9 cellular contexts compared by ENCODE assay signal in the genomic region with DNA sequence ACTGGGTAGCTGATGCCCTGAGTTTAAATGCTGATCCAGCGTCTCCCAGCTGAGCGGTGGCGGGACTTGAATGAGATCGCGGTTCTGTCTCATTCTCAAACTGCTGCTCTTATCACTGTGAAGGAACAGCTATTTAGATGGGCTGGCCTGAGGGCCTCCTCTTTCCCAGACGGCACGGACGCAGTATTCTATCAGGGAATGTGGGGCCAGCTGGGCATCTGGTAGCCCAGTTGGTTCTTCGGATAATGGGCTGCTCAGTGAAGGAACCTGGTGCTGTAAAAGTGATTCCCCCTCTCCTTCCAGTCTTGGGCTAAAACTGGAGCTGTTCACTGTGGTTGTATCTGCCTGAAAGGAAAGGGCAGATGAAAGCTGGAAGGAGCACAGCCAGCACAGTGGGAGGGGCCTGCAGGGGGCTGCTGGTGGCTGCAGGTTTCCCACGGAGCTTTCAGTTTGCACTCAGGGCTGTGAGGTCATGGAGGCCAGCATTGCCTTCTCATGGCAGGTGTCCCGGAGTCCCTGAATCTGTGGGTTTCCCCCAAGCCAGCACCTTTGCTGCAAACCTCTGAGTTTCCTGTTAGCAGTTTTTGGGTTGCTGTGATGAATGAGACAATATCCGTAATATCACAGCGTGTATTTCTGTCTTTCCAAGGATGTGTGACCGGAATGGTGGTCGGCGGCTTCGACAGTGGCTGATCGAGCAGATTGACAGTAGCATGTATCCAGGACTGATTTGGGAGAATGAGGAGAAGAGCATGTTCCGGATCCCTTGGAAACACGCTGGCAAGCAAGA. TPM values are rescaled to one million over a fixed set of nuclear protein-coding genes. Genes with fewer than 3 reads are reported as not detected.
A peak's percentile ranks its signal among the peaks of the same experiment; 100 is the strongest.
DNase-seq lines count a peak whose midpoint lies in the region; ATAC-seq and TF ChIP-seq lines count a peak whose summit lies in the region.
"Had no signal": no experiment of that assay in that cellular context is flagged by ENCODE, and none has a peak within 500 bp of the region (broad histone marks: within the 10 kb centered on the region; RNA-seq: fewer than 3 reads in every experiment).

No MANE protein-coding gene starts in this region.

- peak; percentile 46 for TF ChIP-seq POLR2A in GM18951 (IDR thresholded peaks at IDR 0.05; ENCODE audit: extremely low read depth, insufficient read depth, insufficient read length)

- peaks cover 4% of the 10 kb centered on the region for H3K27me3 Mint-ChIP-seq in activated CD4-positive, alpha-beta T cell treated with anti-CD3 and anti-CD28 coated beads, Interleukin-2, amount 10 ng/mL, durations not matched to agents 24 days and 14 days

- peaks cover 67% of the 10 kb centered on the region for H3K4me1 Mint-ChIP-seq in activated CD4-positive, alpha-beta T cell treated with anti-CD3 and anti-CD28 coated beads, Interleukin-2, amount 10 ng/mL, durations not matched to agents 24 days and 14 days

- peak overlapping the region; percentile 55 for H3K4me3 ChIP-seq in mononuclear cell (ENCODE audit: low read length)

- DNase-seq in activated CD4-positive, alpha-beta T cell treated with anti-CD3 and anti-CD28 coated beads, Interleukin-2, amount 10 ng/mL, durations not matched to agents 24 days and 14 days: peak; percentile 91
- DNase-seq in NCI-H146 treated with DMSO at 0.1 percent for 48 hours (lab: John Stamatoyannopoulos, UW; ENCODE audit: unreplicated experiment) (no peak), HuH-7.5 (ENCODE audit: low spot score) (no peak), Right ventricle myocardium inferior (ENCODE audit: missing footprints) (no peak), SK-N-DZ (ENCODE audit: low spot score) (no peak)

- peak overlapping the region; percentile 83 for H3K4me3 Mint-ChIP-seq in activated CD4-positive, alpha-beta T cell treated with anti-CD3 and anti-CD28 coated beads, Interleukin-2, amount 10 ng/mL, durations not matched to agents 24 days and 14 days

- H3K9me3 ChIP-seq in mononuclear cell (ENCODE audit: low read depth, low read length): no peaks in the 10 kb centered on the region

- H3K27me3 ChIP-seq in mononuclear cell (ENCODE audit: insufficient read depth, low read length): peaks cover 4% of the 10 kb centered on the region

- peaks cover 85% of the 10 kb centered on the region for H3K4me1 ChIP-seq in mononuclear cell (ENCODE audit: insufficient read depth, low read length)

- intact Hi-C loops in activated CD4-positive, alpha-beta T cell treated with anti-CD3 and anti-CD28 coated beads, Interleukin-2, amount 10 ng/mL, durations not matched to agents 24 days and 14 days (cut with micrococcal nuclease): loop anchor here (1.0 to 5.0 kb wide), 5 partner anchors 14 to 114 kb away; no protein-coding TSS in a partner anchor
- intact Hi-C loops in Right ventricle myocardium inferior (cut with DNase I): loop anchor here (5.0 kb wide), 1 partner anchor 60 kb away; no protein-coding TSS in a partner anchor

- no peaks in the 10 kb centered on the region for H3K9me3 Mint-ChIP-seq in activated CD4-positive, alpha-beta T cell treated with anti-CD3 and anti-CD28 coated beads, Interleukin-2, amount 10 ng/mL, durations not matched to agents 24 days and 14 days

- in situ Hi-C loops in GM18951 (cut with MboI; ENCODE audit: low sequenced_read_pairs, unreplicated experiment): loop anchor here (5.0 kb wide), 1 partner anchor 90 kb away; no protein-coding TSS in a partner anchor

- peaks cover 73% of the 10 kb centered on the region for H3K36me3 Mint-ChIP-seq in activated CD4-positive, alpha-beta T cell treated with anti-CD3 and anti-CD28 coated beads, Interleukin-2, amount 10 ng/mL, durations not matched to agents 24 days and 14 days (ENCODE audit: low read depth)

- ATAC-seq in HG02970 (IDR thresholded peaks at IDR 0.05; ENCODE audit: low FRiP score, unreplicated experiment) (peak; percentile 54), Right ventricle myocardium inferior (no peak)

- peak overlapping the region; percentile 88 for H3K27ac Mint-ChIP-seq in activated CD4-positive, alpha-beta T cell treated with anti-CD3 and anti-CD28 coated beads, Interleukin-2, amount 10 ng/mL, durations not matched to agents 24 days and 14 days

RNA-seq across cellular contexts. Expression of a gene that starts 3.6 kb away (rescaled TPM):
- 235 and 248 TPM in 2 replicates for total RNA-seq in activated CD4-positive, alpha-beta T cell treated with anti-CD3 and anti-CD28 coated beads, Interleukin-2, amount 10 ng/mL, durations not matched to agents 24 days and 14 days
- 94.9 TPM for total RNA-seq in mononuclear cell
- total RNA-seq in Right ventricle myocardium inferior: 3.3 TPM
- polyA plus RNA-seq in SK-N-DZ (2014; cell fraction: cytosol; rRNA removed): not detected in 2 replicates
- not detected in 2 replicates for polyA plus RNA-seq in SK-N-DZ (2014; cell fraction: nucleus; rRNA removed)
- total RNA-seq: RPMI7951 had no signal

Comparison
In these comparisons a context has a peak if more than half of its experiments do, and no peak if none do; other contexts are left out.
1. RNA of a gene that starts 3.6 kb away (total RNA-seq): 235 to 248 TPM in activated CD4-positive, alpha-beta T cell treated with anti-CD3 and anti-CD28 coated beads, Interleukin-2, amount 10 ng/mL, durations not matched to agents 24 days and 14 days and 94.9 TPM in mononuclear cell (single experiment); 3.3 TPM in Right ventricle myocardium inferior (single experiment); every median in the first group is over 10 times any median in the second.